Comparison of ENCODE assay signal across 13 cellular contexts in genomic region chr1:154953611-154954038, GRCh38. TPM values are rescaled to one million over a fixed set of nuclear protein-coding genes. Genes with fewer than 3 reads are reported as not detected.
DNase-seq lines count a peak whose midpoint lies in the region; ATAC-seq, FAIRE-seq and TF ChIP-seq lines count a peak whose summit lies in the region.
"Had no signal": no experiment of that assay in that cellular context is flagged by ENCODE, and none has a peak within 500 bp of the region (broad histone marks: within the 10 kb centered on the region; RNA-seq: fewer than 3 reads in every experiment).

No MANE protein-coding gene starts in this region.

- no peak for ATAC-seq in activated CD4-positive, alpha-beta T cell treated with anti-CD3 and anti-CD28 coated beads for 36 hours
- ATAC-seq in GM21515 (IDR thresholded peaks at IDR 0.05; ENCODE audit: unreplicated experiment) (no peak), upper lobe of right lung (no peak)
- ATAC-seq: heart left ventricle had no signal

- intact Hi-C loops in activated CD4-positive, alpha-beta T cell treated with anti-CD3 and anti-CD28 coated beads for 36 hours (cut with DNase I, micrococcal nuclease), result loop anchor here in 1 of 2 experiments (2.0 kb wide), 1 partner anchor 17 kb away; the partner anchor contains the start of gene PMVK
- intact Hi-C loops in OCI-LY7 (cut with micrococcal nuclease; ENCODE audit: unreplicated experiment), result no loop called here
- intact Hi-C loops in dorsolateral prefrontal cortex (cut with DNase I), result loop anchor here in 1 of 2 donors (2.0 kb wide), 1 partner anchor 17 kb away; the partner anchor contains the start of gene PMVK
- intact Hi-C loops in upper lobe of right lung (cut with DNase I), result no loop called here

- no peak overlapping the region for H2AFZ ChIP-seq in OCI-LY7 (ENCODE audit: low read length)

- no peak for TF ChIP-seq CTCF in OCI-LY7 (conservative IDR thresholded peaks at IDR 0.05; ENCODE audit: low read length)
- no peak for TF ChIP-seq CTCF in dorsolateral prefrontal cortex (IDR thresholded peaks at IDR 0.05 in 54 of 56, conservative IDR thresholded peaks at IDR 0.05 in 2 of 56; ENCODE audit: low read depth in 1 of 56, partially characterized antibody in 56 of 56)
- no peak for TF ChIP-seq CTCF in upper lobe of right lung (IDR thresholded peaks at IDR 0.05)

- H3K79me2 ChIP-seq in OCI-LY7 (ENCODE audit: insufficient read depth, low read depth, low read length), result peaks cover 26% of the 10 kb centered on the region; the same call in 1 of the 2 replicates

- no peaks in the 10 kb centered on the region for H3K27me3 Mint-ChIP-seq in activated CD4-positive, alpha-beta T cell treated with anti-CD3 and anti-CD28 coated beads for 36 hours

- no peak overlapping the region for H3K4me3 Mint-ChIP-seq in activated CD4-positive, alpha-beta T cell treated with anti-CD3 and anti-CD28 coated beads for 36 hours
- H3K4me3 Mint-ChIP-seq: endodermal cell had no signal

- H3K27ac Mint-ChIP-seq in activated CD4-positive, alpha-beta T cell treated with anti-CD3 and anti-CD28 coated beads for 36 hours, result peak overlapping the region; percentile 95

- H3K36me3 Mint-ChIP-seq in activated CD4-positive, alpha-beta T cell treated with anti-CD3 and anti-CD28 coated beads for 36 hours (ENCODE audit: low read depth), result peaks cover 9% of the 10 kb centered on the region

- CTCF ChIA-PET in activated CD4-positive, alpha-beta T cell treated with anti-CD3 and anti-CD28 coated beads for 36 hours (lab: Charles Lee), result interaction anchor here (0.7 to 3.3 kb wide), 7 partner anchors 7 to 284 kb away, joined by 3 to 15 read pairs (median 5); partner anchors contain the start of genes ADAM15 and CKS1B
- CTCF ChIA-PET in OCI-LY7 (lab: Charles Lee; ENCODE audit: unreplicated experiment), result interaction anchor here (0.9 to 3.4 kb wide), 2 partner anchors 9 to 104 kb away, joined by 3 to 13 read pairs; no protein-coding TSS in a partner anchor

- BruUV-seq in OCI-LY7 (replicated peaks; lab: Mats Ljungman, UMichigan), result no TSS peak

- no peaks in the 10 kb centered on the region for H3K9me2 ChIP-seq in OCI-LY7 (ENCODE audit: insufficient read depth, low read length)

- H3K4me2 ChIP-seq in OCI-LY7 (ENCODE audit: low read length), result peak overlapping the region; percentile 85

- FAIRE-seq in RCC 7860 (lab: Jason Lieb, UNC), result no peak

- H3K9me3 Mint-ChIP-seq in activated CD4-positive, alpha-beta T cell treated with anti-CD3 and anti-CD28 coated beads for 36 hours (ENCODE audit: low read depth), result no peaks in the 10 kb centered on the region
- H3K9me3 Mint-ChIP-seq: endodermal cell had no signal

- H3K27ac ChIP-seq in OCI-LY7 (ENCODE audit: low read depth, low read length, poor library complexity, severe bottlenecking) (peak overlapping the region; percentile 87), dorsolateral prefrontal cortex (peak overlapping the region in 53 of 59 donors; percentile 29 to 95 (median 83)), rectal smooth muscle tissue (ENCODE audit: low read depth, low read length) (no peak overlapping the region), upper lobe of right lung (no peak overlapping the region)
- H3K27ac ChIP-seq: HL-60 had no signal

- peaks cover 27% of the 10 kb centered on the region for H3K36me3 ChIP-seq in OCI-LY7 (ENCODE audit: insufficient read depth, low read length)
- H3K36me3 ChIP-seq in rectal smooth muscle tissue (ENCODE audit: control insufficient read depth, insufficient read depth, low read length), result peaks cover 14% of the 10 kb centered on the region
- peaks cover 20% of the 10 kb centered on the region for H3K36me3 ChIP-seq in upper lobe of right lung

- POLR2A ChIA-PET in activated CD4-positive, alpha-beta T cell treated with anti-CD3 and anti-CD28 coated beads for 36 hours (lab: Charles Lee), result interaction anchor here (0.6 to 3.0 kb wide), 2 partner anchors 18 to 1205 kb away, joined by 6 to 10 read pairs; partner anchors contain the start of gene PMVK
- POLR2A ChIA-PET in OCI-LY7 (lab: Charles Lee), result interaction anchor here (1.0 to 1.1 kb wide), 2 partner anchors 16 to 17 kb away, joined by 3 to 6 read pairs; partner anchors contain the start of gene PMVK

- no peak overlapping the region for H3K9ac ChIP-seq in rectal smooth muscle tissue (ENCODE audit: low read length)

- H3K4me3 ChIP-seq in OCI-LY7 (ENCODE audit: low read depth, low read length, poor library complexity, severe bottlenecking) (peak overlapping the region; percentile 72), dorsolateral prefrontal cortex (peak overlapping the region in 23 of 59 donors; percentile 1 to 88 (median 68)), rectal smooth muscle tissue (ENCODE audit: low read length) (peak overlapping the region; percentile 30), upper lobe of right lung (no peak overlapping the region)
- H3K4me3 ChIP-seq: upper lobe of left lung had no signal

- H3K27me3 ChIP-seq in dorsolateral prefrontal cortex (no peaks in the 10 kb centered on the region), rectal smooth muscle tissue (ENCODE audit: control insufficient read depth, insufficient read depth, low read length) (no peaks in the 10 kb centered on the region), upper lobe of right lung (no peaks in the 10 kb centered on the region)
- H3K27me3 ChIP-seq: heart left ventricle, upper lobe of left lung had no signal

- DNase-seq in activated CD4-positive, alpha-beta T cell treated with anti-CD3 and anti-CD28 coated beads for 36 hours, result no peak
- no peak for DNase-seq in activated CD4-positive, alpha-beta T cell treated with anti-CD3 and anti-CD28 coated beads for 48 hours
- DNase-seq in OCI-LY7 (ENCODE audit: low spot score) (no peak), dorsolateral prefrontal cortex (no peak), RCC 7860 (ENCODE audit: low spot score) (no peak), upper lobe of right lung (no peak)
- DNase-seq: endodermal cell, SIG-M5, upper lobe of left lung had no signal

- H3K9me3 ChIP-seq in OCI-LY7 (ENCODE audit: low read length) (no peaks in the 10 kb centered on the region), upper lobe of right lung (no peaks in the 10 kb centered on the region)
- H3K9me3 ChIP-seq: heart left ventricle, upper lobe of left lung had no signal

- peaks cover 80% of the 10 kb centered on the region for H3K4me1 Mint-ChIP-seq in activated CD4-positive, alpha-beta T cell treated with anti-CD3 and anti-CD28 coated beads for 36 hours

- no peaks in the 10 kb centered on the region for H4K20me1 ChIP-seq in OCI-LY7 (ENCODE audit: insufficient read depth, low read length)

- H3K4me1 ChIP-seq in OCI-LY7 (ENCODE audit: insufficient read depth, low read length, poor library complexity, severe bottlenecking) (peaks cover 73% of the 10 kb centered on the region), rectal smooth muscle tissue (ENCODE audit: control insufficient read depth, insufficient read depth, low read length) (peaks cover 25% of the 10 kb centered on the region), upper lobe of right lung (peaks cover 45% of the 10 kb centered on the region)

RNA-seq across cellular contexts. Expression of gene PBXIP1, which starts 2.3 kb away (rescaled TPM):
- total RNA-seq in activated CD4-positive, alpha-beta T cell treated with anti-CD3 and anti-CD28 coated beads for 36 hours, result 10 to 100 TPM; 22.6 to 28.1 TPM
- total RNA-seq in OCI-LY7 (2014; rRNA removed; shearing (Covaris generic)), result 23.8 and 26.6 TPM in 2 replicates
- total RNA-seq in OCI-LY7 (2022) (37.7 and 39.8 TPM in 2 replicates), dorsolateral prefrontal cortex (100 to 1,000 TPM in 54 of 120 experiments, 10 to 100 TPM in 66; 40.2 to 244 (median 96.9) TPM), upper lobe of right lung (75.7 TPM)

RNA-seq across cellular contexts. Expression of gene PYGO2, which starts 8.0 kb away (rescaled TPM):
- total RNA-seq in activated CD4-positive, alpha-beta T cell treated with anti-CD3 and anti-CD28 coated beads for 36 hours, result 10 to 100 TPM; 24.5 to 25.6 TPM
- total RNA-seq in OCI-LY7 (2014; rRNA removed; shearing (Covaris generic)), result 36.5 and 44.3 TPM in 2 replicates
- total RNA-seq in OCI-LY7 (2022) (47.3 and 53.1 TPM in 2 replicates), dorsolateral prefrontal cortex (10 to 100 TPM; 26.9 to 46.0 (median 33.8) TPM), upper lobe of right lung (27.0 TPM)

RNA-seq across cellular contexts. Expression of gene SHC1, which starts 16.9 kb away (rescaled TPM):
- total RNA-seq in activated CD4-positive, alpha-beta T cell treated with anti-CD3 and anti-CD28 coated beads for 36 hours, result 10 to 100 TPM; 45.9 to 65.7 TPM
- 31.4 and 37.6 TPM in 2 replicates for total RNA-seq in OCI-LY7 (2014; rRNA removed; shearing (Covaris generic))
- total RNA-seq in OCI-LY7 (2022) (77.4 and 84.0 TPM in 2 replicates), dorsolateral prefrontal cortex (10 to 100 TPM; 19.6 to 84.4 (median 32.6) TPM), upper lobe of right lung (120 TPM)

RNA-seq across cellular contexts. Expression of gene PMVK, which starts 17.1 kb away (rescaled TPM):
- total RNA-seq in activated CD4-positive, alpha-beta T cell treated with anti-CD3 and anti-CD28 coated beads for 36 hours, result 10 to 100 TPM; 17.0 to 36.9 TPM
- 16.3 and 19.1 TPM in 2 replicates for total RNA-seq in OCI-LY7 (2014; rRNA removed; shearing (Covaris generic))
- 45.9 and 54.0 TPM in 2 replicates for total RNA-seq in OCI-LY7 (2022)
- 10 to 100 TPM; 28.0 to 64.2 (median 44.6) TPM for total RNA-seq in dorsolateral prefrontal cortex
- 38.4 TPM for total RNA-seq in upper lobe of right lung

RNA-seq across cellular contexts. Expression of gene CKS1B, which starts 20.9 kb away (rescaled TPM):
- total RNA-seq in activated CD4-positive, alpha-beta T cell treated with anti-CD3 and anti-CD28 coated beads for 36 hours, result 100 to 1,000 TPM; 190 to 196 TPM
- 149 and 204 TPM in 2 replicates for total RNA-seq in OCI-LY7 (2014; rRNA removed; shearing (Covaris generic))
- total RNA-seq in OCI-LY7 (2022), result 230 and 260 TPM in 2 replicates
- total RNA-seq in dorsolateral prefrontal cortex, result 10 to 100 TPM in 89 of 120 experiments, 1 to 10 TPM in 31; 4.1 to 21.6 (median 11.6) TPM
- 27.0 TPM for total RNA-seq in upper lobe of right lung

Comparison
In these comparisons a context has a peak if more than half of its experiments do, and no peak if none do; other contexts are left out.
1. H3K27ac ChIP-seq: peak in OCI-LY7 (single experiment) and dorsolateral prefrontal cortex (53 of 59); none in rectal smooth muscle tissue (single experiment) and upper lobe of right lung (single experiment).